Comparison of ENCODE assay signal across 10 cellular contexts in genomic region chr22:39526736-39527171, GRCh38.
A peak's percentile ranks its signal among the peaks of the same experiment; 100 is the strongest.
DNase-seq lines count a peak whose midpoint lies in the region; ATAC-seq lines count a peak whose summit lies in the region.
"Had no signal": no experiment of that assay in that cellular context is flagged by ENCODE, and none has a peak within 500 bp of the region (broad histone marks: within the 10 kb centered on the region; RNA-seq: fewer than 3 reads in every experiment).

No MANE protein-coding gene starts in this region.

- peak; percentile 32 to 34 for DNase-seq in stimulated activated CD4-positive, alpha-beta T cell treated with anti-CD3 and anti-CD28 coated beads, Interleukin-2, amount 100 ng/mL, for 24 hours
- DNase-seq in stimulated activated CD4-positive, alpha-beta T cell treated with anti-CD3 and anti-CD28 coated beads, Interleukin-1b, Interleukin-23, amount 100 ng/mL, for 48 hours, result no peak
- DNase-seq: H9 had no signal

- ATAC-seq in GM18502 (IDR thresholded peaks at IDR 0.05; ENCODE audit: poor library complexity, unreplicated experiment) (no peak), HG02798 (IDR thresholded peaks at IDR 0.05; ENCODE audit: poor library complexity, unreplicated experiment) (no peak), HG02840 (IDR thresholded peaks at IDR 0.05; ENCODE audit: low FRiP score, unreplicated experiment) (no peak), GM21529 (IDR thresholded peaks at IDR 0.05; ENCODE audit: unreplicated experiment) (no peak)
- ATAC-seq: pancreas had no signal

- no peaks in the 10 kb centered on the region for H3K27me3 ChIP-seq in layer of hippocampus (ENCODE audit: control insufficient read depth, insufficient read depth, low read length)
- H3K27me3 ChIP-seq: pancreas had no signal

- peak overlapping the region; percentile 40 for H3K4me3 Mint-ChIP-seq in T-helper 1 cell treated with Interleukin-12 subunit alpha and Interleukin-12 subunit beta and Interleukin-4 antibody, amounts not matched to agents 30 μg/mL and 1 μg/mL, for 36 hours

- H3K27ac ChIP-seq in layer of hippocampus (ENCODE audit: low read depth, low read length), result peak overlapping the region; percentile 44

- peaks cover 73% of the 10 kb centered on the region for H3K4me1 Mint-ChIP-seq in T-helper 1 cell treated with Interleukin-12 subunit alpha and Interleukin-12 subunit beta and Interleukin-4 antibody, amounts not matched to agents 30 μg/mL and 1 μg/mL, for 36 hours (ENCODE audit: low read depth)

- H3K27me3 Mint-ChIP-seq in T-helper 1 cell treated with Interleukin-12 subunit alpha and Interleukin-12 subunit beta and Interleukin-4 antibody, amounts not matched to agents 30 μg/mL and 1 μg/mL, for 36 hours (ENCODE audit: low read depth), result no peaks in the 10 kb centered on the region

- H3K36me3 Mint-ChIP-seq in T-helper 1 cell treated with Interleukin-12 subunit alpha and Interleukin-12 subunit beta and Interleukin-4 antibody, amounts not matched to agents 30 μg/mL and 1 μg/mL, for 36 hours (ENCODE audit: low read depth), result peaks cover 64% of the 10 kb centered on the region

- H3K9me3 Mint-ChIP-seq in T-helper 1 cell treated with Interleukin-12 subunit alpha and Interleukin-12 subunit beta and Interleukin-4 antibody, amounts not matched to agents 30 μg/mL and 1 μg/mL, for 36 hours, result no peaks in the 10 kb centered on the region
- H3K9me3 Mint-ChIP-seq: H9 had no signal

- peak overlapping the region; percentile 76 for H3K27ac Mint-ChIP-seq in T-helper 1 cell treated with Interleukin-12 subunit alpha and Interleukin-12 subunit beta and Interleukin-4 antibody, amounts not matched to agents 30 μg/mL and 1 μg/mL, for 36 hours
